ENCODE assay signal across 21 cellular contexts in the genomic region with DNA sequence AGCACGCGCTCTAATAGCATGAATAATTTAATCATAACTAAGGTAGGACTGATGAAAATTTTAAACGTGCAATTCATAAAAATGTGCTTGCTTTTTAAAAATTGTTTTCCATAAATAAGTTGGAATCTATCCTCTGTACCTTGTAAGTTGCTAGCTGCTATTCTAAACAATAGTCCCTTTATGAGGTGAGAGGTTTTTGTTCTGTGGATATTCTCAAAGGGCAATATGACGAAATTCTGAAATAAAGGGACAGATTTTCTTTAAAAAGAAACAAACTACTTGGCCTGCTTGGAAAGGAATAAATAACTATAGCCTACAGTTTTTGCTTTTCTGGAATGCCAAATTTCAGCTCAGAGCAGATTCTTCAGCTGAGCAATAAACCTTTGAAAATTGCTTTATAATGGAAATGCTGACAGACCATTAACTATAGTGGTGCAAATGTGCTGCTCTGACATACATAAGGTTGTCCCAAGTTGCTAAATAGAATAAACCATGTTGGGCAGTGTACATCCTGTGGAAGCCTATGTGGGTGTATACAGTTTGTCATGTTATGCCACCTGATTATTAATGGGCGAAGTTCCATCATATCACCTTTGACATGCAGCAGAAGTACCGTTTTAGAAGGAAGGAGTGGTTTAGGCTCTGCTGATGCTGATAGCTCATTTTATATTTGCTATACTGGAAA.
A peak's percentile ranks its signal among the peaks of the same experiment; 100 is the strongest.
DNase-seq lines count a peak whose midpoint lies in the region; ATAC-seq, FAIRE-seq and TF ChIP-seq lines count a peak whose summit lies in the region.
"Had no signal": no experiment of that assay in that cellular context is flagged by ENCODE, and none has a peak within 500 bp of the region (broad histone marks: within the 10 kb centered on the region; RNA-seq: fewer than 3 reads in every experiment).

No MANE protein-coding gene starts in this region.

- H3K27me3 ChIP-seq in HepG2 (ENCODE audit: control insufficient read depth in 1 of 2, insufficient read depth in 2 of 2, low read length in 2 of 2) (no peaks in the 10 kb centered on the region), right lobe of liver (no peaks in the 10 kb centered on the region), endothelial cell of umbilical vein (ENCODE audit: control insufficient read depth in 2 of 2, insufficient read depth in 2 of 2, low read length in 2 of 2) (no peaks in the 10 kb centered on the region)
- no peaks in the 10 kb centered on the region for H3K27me3 ChIP-seq in naive thymus-derived CD4-positive, alpha-beta T cell (ENCODE audit: control insufficient read depth in 2 of 2, insufficient read depth in 2 of 2, low read length in 2 of 2)
- H3K27me3 ChIP-seq: MG63 had no signal

- FAIRE-seq in HepG2 (lab: Jason Lieb, UNC): no peak
- FAIRE-seq in endothelial cell of umbilical vein (lab: Jason Lieb, UNC): peak; percentile 12
- FAIRE-seq: A204.1, RCC 7860 had no signal

- peaks cover 31% of the 10 kb centered on the region for H3K4me1 Mint-ChIP-seq in T-helper 17 cell
- peaks cover 18 to 78% (median 74%) of the 10 kb centered on the region in 7 donors for H3K4me1 Mint-ChIP-seq in naive thymus-derived CD4-positive, alpha-beta T cell

- BruUV-seq in HepG2 (replicated peaks; lab: Mats Ljungman, UMichigan): no TSS peak
- no TSS peak for BruUV-seq in endothelial cell of umbilical vein (replicated peaks; lab: Mats Ljungman, UMichigan)

- CTCF ChIA-PET in HepG2 (lab: Yijun Ruan, JAX; ENCODE audit: low intra/inter-chr PET ratio, low total read pairs): no interaction called here
- CTCF ChIA-PET in endothelial cell of umbilical vein (lab: Charles Lee): no interaction called here
- CTCF ChIA-PET in naive thymus-derived CD4-positive, alpha-beta T cell (lab: Charles Lee): no interaction called here

- H3K9me3 ChIP-seq in HepG2 (ENCODE audit: low read length): no peaks in the 10 kb centered on the region
- no peaks in the 10 kb centered on the region for H3K9me3 ChIP-seq in right lobe of liver
- no peaks in the 10 kb centered on the region for H3K9me3 ChIP-seq in T-helper 17 cell (ENCODE audit: control insufficient read depth, low read length, poor library complexity, severe bottlenecking)
- H3K9me3 ChIP-seq in endothelial cell of umbilical vein (replicated peaks; ENCODE audit: control insufficient read depth, insufficient read depth, low read length): no peaks in the 10 kb centered on the region
- H3K9me3 ChIP-seq in naive thymus-derived CD4-positive, alpha-beta T cell (ENCODE audit: control insufficient read depth in 2 of 3, low read length in 3 of 3): no peaks in the 10 kb centered on the region
- H3K9me3 ChIP-seq: MG63 had no signal

- POLR2A ChIA-PET in HepG2 (lab: Yijun Ruan, JAX) (interaction anchor here (0.9 to 1.3 kb wide), 2 partner anchors 84 to 110 kb away, joined by 3 read pairs; partner anchors contain the start of gene ZFAND3), endothelial cell of umbilical vein (lab: Charles Lee) (no interaction called here)
- POLR2A ChIA-PET in naive thymus-derived CD4-positive, alpha-beta T cell (lab: Charles Lee): interaction anchor here (0.7 kb wide), 1 partner anchor 1515 kb away, joined by 3 read pairs; no protein-coding TSS in a partner anchor

- H2AFZ ChIP-seq in HepG2 (ENCODE audit: low read length) (no peak overlapping the region), endothelial cell of umbilical vein (ENCODE audit: low read depth, low read length) (no peak overlapping the region)

- intact Hi-C loops in HepG2 (cut with micrococcal nuclease; ENCODE audit: unreplicated experiment) (no loop called here), right lobe of liver (cut with DNase I) (no loop called here), endothelial cell of umbilical vein (cut with micrococcal nuclease) (no loop called here), sciatic nerve (cut with DNase I) (no loop called here)
- intact Hi-C loops in naive thymus-derived CD4-positive, alpha-beta T cell (cut with micrococcal nuclease): no loop called here

- no peak overlapping the region for H3K9ac ChIP-seq in HepG2 (ENCODE audit: insufficient read depth, low read depth, low read length)
- H3K9ac ChIP-seq in endothelial cell of umbilical vein (replicated peaks; ENCODE audit: extremely low read depth, insufficient read depth, low read length): no peak overlapping the region

- no peak for TF ChIP-seq EP300 in HepG2 (IDR thresholded peaks at IDR 0.05; ENCODE audit: low read depth in 2 of 2, low read length in 2 of 2)
- TF ChIP-seq EP300 in HepG2 (CRISPR knock-in tag; IDR thresholded peaks at IDR 0.05; ENCODE audit: borderline replicate concordance): no peak

- H3K9me1 ChIP-seq in endothelial cell of umbilical vein (replicated peaks; ENCODE audit: control insufficient read depth, extremely low read depth, insufficient read depth, low read length): peaks cover 6% of the 10 kb centered on the region

- peaks cover 2% of the 10 kb centered on the region for H3K36me3 Mint-ChIP-seq in T-helper 17 cell (ENCODE audit: low read depth)
- H3K36me3 Mint-ChIP-seq in naive thymus-derived CD4-positive, alpha-beta T cell: peaks cover 0 to 11% (median under 1%) of the 10 kb centered on the region in 5 donors
- H3K36me3 Mint-ChIP-seq: CD8-positive, alpha-beta T cell had no signal

- no peaks in the 10 kb centered on the region for H3K36me3 ChIP-seq in HepG2 (replicated peaks in 1 of 2; ENCODE audit: control insufficient read depth in 1 of 2, insufficient read depth in 2 of 2, low read length in 2 of 2)
- no peaks in the 10 kb centered on the region for H3K36me3 ChIP-seq in right lobe of liver
- H3K36me3 ChIP-seq in endothelial cell of umbilical vein (ENCODE audit: control insufficient read depth in 2 of 2, extremely low read depth in 1 of 2, insufficient read depth in 2 of 2, low read length in 2 of 2): no peaks in the 10 kb centered on the region
- no peaks in the 10 kb centered on the region for H3K36me3 ChIP-seq in naive thymus-derived CD4-positive, alpha-beta T cell (ENCODE audit: control insufficient read depth in 2 of 3, insufficient read depth in 3 of 3, low read length in 3 of 3)
- H3K36me3 ChIP-seq: MG63 had no signal

- H3K4me2 ChIP-seq in HepG2 (ENCODE audit: low read depth, low read length): peak overlapping the region; percentile 18
- no peak overlapping the region for H3K4me2 ChIP-seq in endothelial cell of umbilical vein (ENCODE audit: insufficient read depth, low read length)

- dilution Hi-C loops in endothelial cell of umbilical vein (cut with MboI; ENCODE audit: extremely low pct_ligation_motif_present, low sequenced_read_pairs): no loop called here

- H3K4me1 ChIP-seq in HepG2 (ENCODE audit: insufficient read depth, low read length) (peaks cover 45% of the 10 kb centered on the region), right lobe of liver (peaks cover 0 to 16% (median 0%) of the 10 kb centered on the region in 4 donors), endothelial cell of umbilical vein (ENCODE audit: control insufficient read depth, extremely low read depth, insufficient read depth, low read length) (peaks cover 15% of the 10 kb centered on the region)
- H3K4me1 ChIP-seq in naive thymus-derived CD4-positive, alpha-beta T cell (ENCODE audit: control insufficient read depth in 2 of 2, insufficient read depth in 2 of 2, low read length in 2 of 2): no peaks in the 10 kb centered on the region

- H3K9me3 Mint-ChIP-seq in naive thymus-derived CD4-positive, alpha-beta T cell: no peaks in the 10 kb centered on the region
- H3K9me3 Mint-ChIP-seq: CD8-positive, alpha-beta T cell had no signal

- H3K27me3 Mint-ChIP-seq in T-helper 17 cell: no peaks in the 10 kb centered on the region
- no peaks in the 10 kb centered on the region for H3K27me3 Mint-ChIP-seq in naive thymus-derived CD4-positive, alpha-beta T cell

- peak overlapping the region; percentile 23 for H3K27ac ChIP-seq in HepG2 (ENCODE audit: extremely low read length, insufficient read depth, low read length)
- no peak overlapping the region for H3K27ac ChIP-seq in right lobe of liver
- H3K27ac ChIP-seq in endothelial cell of umbilical vein (ENCODE audit: insufficient read depth, low read depth, low read length): no peak overlapping the region
- H3K27ac ChIP-seq in naive thymus-derived CD4-positive, alpha-beta T cell (ENCODE audit: low read depth, low read length): no peak overlapping the region

- TF ChIP-seq CTCF in HepG2 (CRISPR knock-in tag; IDR thresholded peaks at IDR 0.05) (no peak), right lobe of liver (IDR thresholded peaks at IDR 0.05) (no peak), endothelial cell of umbilical vein (IDR thresholded peaks at IDR 0.05; ENCODE audit: extremely low read depth in 1 of 2, insufficient read depth in 1 of 2, low read depth in 1 of 2, low read length in 2 of 2) (no peak)

- H3K79me2 ChIP-seq in HepG2 (ENCODE audit: insufficient read depth, low read length) (peaks cover 71% of the 10 kb centered on the region), endothelial cell of umbilical vein (ENCODE audit: control insufficient read depth, insufficient read depth, low read length) (peaks cover 96% of the 10 kb centered on the region)

- ATAC-seq in HepG2: peak; percentile 73
- ATAC-seq in right lobe of liver: no peak
- no peak for ATAC-seq in T-helper 17 cell
- peak; percentile 66 for ATAC-seq in sciatic nerve
- ATAC-seq in naive thymus-derived CD4-positive, alpha-beta T cell: no peak
- ATAC-seq: CD8-positive, alpha-beta T cell; Right ventricle myocardium inferior had no signal

- H3K4me3 ChIP-seq in HepG2 (replicated peaks in 1 of 3; ENCODE audit: insufficient read depth in 1 of 3, low read depth in 2 of 3, low read length in 3 of 3) (no peak overlapping the region), right lobe of liver (no peak overlapping the region), endothelial cell of umbilical vein (replicated peaks in 1 of 3; ENCODE audit: insufficient read depth in 1 of 3, low read depth in 1 of 3, low read length in 3 of 3) (no peak overlapping the region)
- no peak overlapping the region for H3K4me3 ChIP-seq in naive thymus-derived CD4-positive, alpha-beta T cell (ENCODE audit: low read length)
- H3K4me3 ChIP-seq: MG63 had no signal

- H3K27ac Mint-ChIP-seq in T-helper 17 cell: peak overlapping the region; percentile 14
- no peak overlapping the region for H3K27ac Mint-ChIP-seq in naive thymus-derived CD4-positive, alpha-beta T cell
- H3K27ac Mint-ChIP-seq: CD8-positive, alpha-beta T cell had no signal

- H4K20me1 ChIP-seq in HepG2 (ENCODE audit: insufficient read depth, low read length): peaks cover 17% of the 10 kb centered on the region
- H4K20me1 ChIP-seq in endothelial cell of umbilical vein (replicated peaks; ENCODE audit: control insufficient read depth, extremely low read depth, insufficient read depth, low read length): peaks cover 28% of the 10 kb centered on the region

- 51% methylated on average over 6 of the region's 6 CpGs for WGBS in HepG2 (ENCODE audit: low lambda C conversion rate)
- WGBS in right lobe of liver (ENCODE audit: insufficient coverage, low coverage, low lambda C conversion rate, missing lambda C conversion rate): 58% methylated on average over 6 of the region's 6 CpGs

- no peak overlapping the region for H3K4me3 Mint-ChIP-seq in T-helper 17 cell
- no peak overlapping the region for H3K4me3 Mint-ChIP-seq in naive thymus-derived CD4-positive, alpha-beta T cell
- H3K4me3 Mint-ChIP-seq: CD8-positive, alpha-beta T cell had no signal

- in situ Hi-C loops in HepG2 (cut with HindIII; ENCODE audit: extremely low pct_ligation_motif_present, low pct_unique_long_range_greater_than_20kb): no loop called here

- no peak for TF ChIP-seq RAD21 in HepG2 (CRISPR knock-in tag; IDR thresholded peaks at IDR 0.05)

- DNase-seq in HepG2 (ENCODE audit: low spot score) (peak; percentile 63), right lobe of liver (no peak), T-helper 17 cell (no peak), endothelial cell of umbilical vein (ENCODE audit: low read depth, low spot score) (no peak), sciatic nerve (ENCODE audit: low spot score) (no peak), NOMO-1 (lab: John Stamatoyannopoulos, UW; ENCODE audit: unreplicated experiment in 2 of 2) (no peak), midbrain (lab: John Stamatoyannopoulos, UW) (no peak)
- no peak for DNase-seq in naive thymus-derived CD4-positive, alpha-beta T cell
- DNase-seq: Calu3; CD8-positive, alpha-beta T cell; GOT3; MG63; NCI-H1048; NCI-H146; NCI-H2029 treated with DMSO at 0.1 percent for 48 hours; NCI-H2171 treated with DMSO at 0.1 percent for 48 hours; NCI-H446; NCI-H526 treated with DMSO at 0.1 percent for 48 hours had no signal

- no peak for TF ChIP-seq POLR2A in HepG2 (IDR thresholded peaks at IDR 0.05; ENCODE audit: insufficient read depth in 1 of 2, low read depth in 2 of 2, low read length in 2 of 2)
- no peak for TF ChIP-seq POLR2A in right lobe of liver (IDR thresholded peaks at IDR 0.05)
- TF ChIP-seq POLR2A in endothelial cell of umbilical vein (IDR thresholded peaks at IDR 0.05; ENCODE audit: low read depth, low read length): no peak

Comparison
In these comparisons a context has a peak if more than half of its experiments do, and no peak if none do; other contexts are left out.
1. ATAC-seq: peak in HepG2 (single experiment) and sciatic nerve (single experiment); none in right lobe of liver (0 of 4), T-helper 17 cell (single experiment) and naive thymus-derived CD4-positive, alpha-beta T cell (single experiment).